9 cellular contexts compared by ENCODE assay signal in the genomic region with DNA sequence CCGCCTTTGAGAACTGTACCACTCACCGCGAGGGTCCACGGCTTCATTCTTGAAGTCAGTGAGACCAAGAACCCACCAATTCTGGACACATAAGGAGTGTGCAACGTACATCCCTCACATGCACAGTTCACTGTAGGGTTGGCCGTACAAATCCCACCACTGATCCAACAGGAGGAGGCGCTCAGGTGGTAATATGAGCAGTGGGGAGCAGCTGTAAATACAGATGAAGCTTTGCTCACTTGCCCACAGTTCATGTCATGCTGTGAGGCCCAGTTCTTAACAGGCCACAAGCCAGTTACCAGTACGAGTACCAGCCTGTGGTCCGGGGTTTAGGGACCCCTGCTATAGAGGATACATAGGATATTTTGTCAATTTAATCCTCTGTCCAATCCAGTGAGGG. TPM values are rescaled to one million over a fixed set of nuclear protein-coding genes. Genes with fewer than 3 reads are reported as not detected.
"Had no signal": no experiment of that assay in that cellular context is flagged by ENCODE, and none has a peak within 500 bp of the region (broad histone marks: within the 10 kb centered on the region; RNA-seq: fewer than 3 reads in every experiment).

No MANE protein-coding gene starts in this region.

- H3K36me3 ChIP-seq: HAP-1 had no signal

- H3K4me3 ChIP-seq: GM23248, HAP-1, K562 had no signal

- H3K9me3 ChIP-seq: HAP-1 had no signal

- H3K9ac ChIP-seq: GM23248 had no signal

- H3K4me1 ChIP-seq: HAP-1 had no signal

- H2AFZ ChIP-seq: GM23248 had no signal

- H3K27ac ChIP-seq: GM23248, HL-60 had no signal

- DNase-seq: GM23248, GOT3, H7, IMR-90 had no signal

- ATAC-seq: HCT116, K562 had no signal

RNA-seq across cellular contexts. Expression of gene CYP1B1, which starts 54.4 kb away (rescaled TPM):
- total RNA-seq: HT1080 had no signal
- polyA plus RNA-seq: K562 had no signal
